In the genomic region with DNA sequence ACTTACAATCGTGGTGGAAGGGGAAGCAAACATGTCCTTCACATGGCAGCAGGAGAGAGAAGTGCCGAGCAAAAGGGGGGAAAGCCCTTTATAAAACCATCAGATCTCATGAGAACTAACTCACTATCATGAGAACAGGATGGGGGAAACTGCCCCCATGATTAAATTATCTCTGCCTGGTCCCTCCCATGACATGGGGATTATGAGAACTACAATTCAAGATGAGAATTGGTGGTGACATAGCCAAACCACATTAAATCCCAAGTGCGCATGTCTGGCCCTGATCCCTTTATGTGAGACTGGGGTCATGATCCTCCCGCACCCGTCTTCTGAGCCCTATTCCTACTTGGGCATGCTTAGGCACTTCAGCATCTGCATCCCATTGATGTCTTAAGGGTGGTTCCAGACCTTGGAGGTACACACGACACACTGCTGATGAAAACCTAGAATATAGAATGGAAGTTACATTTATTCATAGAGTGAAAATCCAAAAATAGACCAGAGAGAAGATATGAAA, we compare ENCODE assay signal across 17 cellular contexts.
DNase-seq lines count a peak whose midpoint lies in the region; ATAC-seq and TF ChIP-seq lines count a peak whose summit lies in the region.
"Had no signal": no experiment of that assay in that cellular context is flagged by ENCODE, and none has a peak within 500 bp of the region (broad histone marks: within the 10 kb centered on the region; RNA-seq: fewer than 3 reads in every experiment).

No MANE protein-coding gene starts in this region.

- H3K36me3 ChIP-seq in spleen = peaks cover 0 to 73% (median 6%) of the 10 kb centered on the region in 6 donors

- DNase-seq in activated CD4-positive, alpha-beta T cell treated with anti-CD3 and anti-CD28 coated beads, Interleukin-2, amount 10 ng/mL, durations not matched to agents 7 days and 5 days = no peak
- DNase-seq in activated CD4-positive, alpha-beta T cell treated with anti-CD3 and anti-CD28 coated beads for 1 hour = no peak
- no peak for DNase-seq in foreskin keratinocyte
- DNase-seq in spleen = no peak
- no peak for DNase-seq in OCI-M1 (lab: John Stamatoyannopoulos, UW)
- DNase-seq in hypothalamus (lab: John Stamatoyannopoulos, UW) = no peak
- DNase-seq: 8988T; activated CD8-positive, alpha-beta memory T cell treated with anti-CD3 and anti-CD28 coated beads for 24 hours; activated effector memory CD4-positive, alpha-beta T cell treated with anti-CD3 and anti-CD28 coated beads, Interleukin-2, amount 50 U/mL, for 16 hours; CD4-positive, CD25-positive, alpha-beta regulatory T cell; cortex of kidney; NCI-H1105; NCI-H2171 treated with DMSO at 0.1 percent for 48 hours; NCI-H82 had no signal

- peak; percentile 42 for ATAC-seq in HG03432 (IDR thresholded peaks at IDR 0.05; ENCODE audit: unreplicated experiment)
- ATAC-seq in foreskin keratinocyte = no peak
- ATAC-seq in GM21447 (IDR thresholded peaks at IDR 0.05; ENCODE audit: unreplicated experiment) = no peak

- H3K27me3 Mint-ChIP-seq in activated CD4-positive, alpha-beta T cell treated with anti-CD3 and anti-CD28 coated beads, Interleukin-2, amount 10 ng/mL, durations not matched to agents 7 days and 5 days = no peaks in the 10 kb centered on the region
- H3K27me3 Mint-ChIP-seq: CD4-positive, CD25-positive, alpha-beta regulatory T cell had no signal

- H3K4me3 ChIP-seq in spleen = no peak overlapping the region

- 67 to 80% (median 74%) methylated on average over 6 of the region's 6 CpGs for WGBS in spleen, 5 donors

- H3K9me3 Mint-ChIP-seq in activated CD4-positive, alpha-beta T cell treated with anti-CD3 and anti-CD28 coated beads, Interleukin-2, amount 10 ng/mL, durations not matched to agents 7 days and 5 days = no peaks in the 10 kb centered on the region
- H3K9me3 Mint-ChIP-seq: CD4-positive, CD25-positive, alpha-beta regulatory T cell had no signal

- no peak overlapping the region for H3K4me3 Mint-ChIP-seq in activated CD4-positive, alpha-beta T cell treated with anti-CD3 and anti-CD28 coated beads, Interleukin-2, amount 10 ng/mL, durations not matched to agents 7 days and 5 days
- H3K4me3 Mint-ChIP-seq: CD4-positive, CD25-positive, alpha-beta regulatory T cell had no signal

- H3K4me1 ChIP-seq in foreskin keratinocyte = peaks cover 7% of the 10 kb centered on the region
- H3K4me1 ChIP-seq in spleen = peaks cover 4 to 94% (median 32%) of the 10 kb centered on the region in 6 donors

- peak overlapping the region; percentile 62 for H3K27ac ChIP-seq in foreskin keratinocyte
- H3K27ac ChIP-seq in spleen = peak overlapping the region in 7 of 8 donors; percentile 51 to 81 (median 70)
- H3K27ac ChIP-seq: epithelial cell of prostate had no signal

- peaks cover 41% of the 10 kb centered on the region for H3K4me1 Mint-ChIP-seq in activated CD4-positive, alpha-beta T cell treated with anti-CD3 and anti-CD28 coated beads, Interleukin-2, amount 10 ng/mL, durations not matched to agents 7 days and 5 days

- H3K27me3 ChIP-seq in foreskin keratinocyte (no peaks in the 10 kb centered on the region), spleen (replicated peaks in 1 of 7) (no peaks in the 10 kb centered on the region)

- no peaks in the 10 kb centered on the region for H3K9me3 ChIP-seq in spleen

- CTCF ChIA-PET in activated CD4-positive, alpha-beta T cell treated with anti-CD3 and anti-CD28 coated beads, Interleukin-2, amount 10 ng/mL, durations not matched to agents 7 days and 5 days (lab: Charles Lee) = interaction anchor here (1.2 kb wide), 1 partner anchor 52 kb away, joined by 7 read pairs; no protein-coding TSS in a partner anchor

- TF ChIP-seq CTCF in foreskin keratinocyte (conservative IDR thresholded peaks at IDR 0.05) (no peak), spleen (IDR thresholded peaks at IDR 0.05 in 8 of 11, conservative IDR thresholded peaks at IDR 0.05 in 3 of 11) (no peak)

- POLR2A ChIA-PET in activated CD4-positive, alpha-beta T cell treated with anti-CD3 and anti-CD28 coated beads, Interleukin-2, amount 10 ng/mL, durations not matched to agents 7 days and 5 days (lab: Charles Lee) = no interaction called here

- H3K36me3 Mint-ChIP-seq in activated CD4-positive, alpha-beta T cell treated with anti-CD3 and anti-CD28 coated beads, Interleukin-2, amount 10 ng/mL, durations not matched to agents 7 days and 5 days (ENCODE audit: low read depth) = peaks cover 65% of the 10 kb centered on the region

- intact Hi-C loops in spleen (cut with DNase I; ENCODE audit: low total_unique reads) = no loop called here

- H3K27ac Mint-ChIP-seq in activated CD4-positive, alpha-beta T cell treated with anti-CD3 and anti-CD28 coated beads, Interleukin-2, amount 10 ng/mL, durations not matched to agents 7 days and 5 days = peak overlapping the region; percentile 1

- no peak for TF ChIP-seq POLR2A in spleen (IDR thresholded peaks at IDR 0.05)
